Comparison of ENCODE assay signal across 25 cellular contexts in genomic region chr4:150948069-150948468, GRCh38.
A peak's percentile ranks its signal among the peaks of the same experiment; 100 is the strongest.
DNase-seq lines count a peak whose midpoint lies in the region; ATAC-seq, FAIRE-seq and TF ChIP-seq lines count a peak whose summit lies in the region.
"Had no signal": no experiment of that assay in that cellular context is flagged by ENCODE, and none has a peak within 500 bp of the region (broad histone marks: within the 10 kb centered on the region; RNA-seq: fewer than 3 reads in every experiment).

No MANE protein-coding gene starts in this region.

- no TSS peak for BruUV-seq in K562 (replicated peaks; lab: Mats Ljungman, UMichigan)

- H4K20me1 ChIP-seq in Karpas-422 (ENCODE audit: insufficient read depth, low read depth, low read length): no peaks in the 10 kb centered on the region
- no peaks in the 10 kb centered on the region for H4K20me1 ChIP-seq in K562 (replicated peaks; ENCODE audit: control insufficient read depth, insufficient read depth, low read length)
- H4K20me1 ChIP-seq: BLaER1 had no signal

- H3K9me3 ChIP-seq in Karpas-422 (ENCODE audit: low read length) (no peaks in the 10 kb centered on the region), K562 (replicated peaks; ENCODE audit: control insufficient read depth, insufficient read depth, low read depth, low read length) (no peaks in the 10 kb centered on the region)
- H3K9me3 ChIP-seq: BE2C, BLaER1 had no signal

- H3K9ac ChIP-seq in Karpas-422 (ENCODE audit: low read length) (no peak overlapping the region), K562 (ENCODE audit: insufficient read depth in 1 of 2, low read depth in 2 of 2, low read length in 2 of 2) (no peak overlapping the region)
- H3K9ac ChIP-seq: BLaER1 had no signal

- H3K36me3 ChIP-seq in Karpas-422 (ENCODE audit: insufficient read depth, low read length): no peaks in the 10 kb centered on the region
- H3K36me3 ChIP-seq in K562 (ENCODE audit: control insufficient read depth, insufficient read depth, low read length): no peaks in the 10 kb centered on the region; the same call in 2 of the 3 replicates
- H3K36me3 ChIP-seq: BE2C, BLaER1 had no signal

- TF ChIP-seq EP300 in K562 (IDR thresholded peaks at IDR 0.05; ENCODE audit: low read length): no peak

- TF ChIP-seq POLR2A in K562 (conservative IDR thresholded peaks at IDR 0.05): no peak

- FAIRE-seq in GM19239 (lab: Jason Lieb, UNC): peak; percentile 18
- no peak for FAIRE-seq in K562 (lab: Jason Lieb, UNC)
- FAIRE-seq: GM12878, GM12892, GM18507 had no signal

- no peaks in the 10 kb centered on the region for H3K9me1 ChIP-seq in K562 (ENCODE audit: control insufficient read depth, insufficient read depth, low read length)

- H3K4me2 ChIP-seq in Karpas-422 (ENCODE audit: low read depth, low read length, poor library complexity, severe bottlenecking) (peak overlapping the region; percentile 2), K562 (ENCODE audit: insufficient read depth, low read length) (no peak overlapping the region)
- H3K4me2 ChIP-seq: BLaER1 had no signal

- TF ChIP-seq CTCF in K562 (IDR thresholded peaks at IDR 0.05 in 2 of 3, conservative IDR thresholded peaks at IDR 0.05 in 1 of 3; ENCODE audit: insufficient read depth in 2 of 3, low read depth in 1 of 3, low read length in 3 of 3): no peak

- ATAC-seq in K562: no peak
- ATAC-seq: GM12878 had no signal

- POLR2A ChIA-PET in K562 (lab: Yijun Ruan, JAX): no interaction called here

- peaks cover 44% of the 10 kb centered on the region for H3K4me1 ChIP-seq in Karpas-422 (ENCODE audit: low read length)
- peaks cover 6 to 15% of the 10 kb centered on the region in 2 experiments for H3K4me1 ChIP-seq in K562 (replicated peaks in 1 of 2; ENCODE audit: control insufficient read depth in 2 of 2, insufficient read depth in 2 of 2, low read length in 2 of 2)
- H3K4me1 ChIP-seq: BLaER1 had no signal

- intact Hi-C loops in K562 (cut with micrococcal nuclease): no loop called here

- H3K4me3 ChIP-seq in Karpas-422 (ENCODE audit: low read length) (no peak overlapping the region), K562 (no peak overlapping the region)
- H3K4me3 ChIP-seq: BLaER1, GM12878 had no signal

- CTCF ChIA-PET in K562 (lab: Yijun Ruan, JAX; ENCODE audit: low intra/inter-chr PET ratio): no interaction called here

- H3K27me3 ChIP-seq in Karpas-422 (ENCODE audit: low read length) (no peaks in the 10 kb centered on the region), K562 (ENCODE audit: control insufficient read depth in 2 of 2, insufficient read depth in 2 of 2, low read length in 2 of 2) (no peaks in the 10 kb centered on the region)
- H3K27me3 ChIP-seq: BE2C, BLaER1 had no signal

- in situ Hi-C loops in K562 (cut with MboI): no loop called here

- peaks cover 98% of the 10 kb centered on the region for H3K79me2 ChIP-seq in Karpas-422 (ENCODE audit: low read length)
- H3K79me2 ChIP-seq in K562 (ENCODE audit: control insufficient read depth, insufficient read depth, low read length): peaks cover 100% of the 10 kb centered on the region

- no peak for TF ChIP-seq RAD21 in K562 (CRISPR knock-in tag; conservative IDR thresholded peaks at IDR 0.05 in 1 of 2, IDR thresholded peaks at IDR 0.05 in 1 of 2)

- H2AFZ ChIP-seq in Karpas-422 (ENCODE audit: low read length) (no peak overlapping the region), K562 (ENCODE audit: low read depth, low read length) (no peak overlapping the region)

- H3K9me2 ChIP-seq in Karpas-422 (replicated peaks; ENCODE audit: insufficient read depth, low read length): no peaks in the 10 kb centered on the region

- DNase-seq in GM19239 (ENCODE audit: insufficient read length, low spot score): no peak
- no peak for DNase-seq in Karpas-422
- DNase-seq in K562 (ENCODE audit: extremely low read depth in 1 of 4, low spot score in 3 of 4): no peak
- DNase-seq in NCI-H226: no peak
- no peak for DNase-seq in dermis blood vessel endothelial cell
- DNase-seq in NCI-H446 (lab: John Stamatoyannopoulos, UW): no peak
- DNase-seq: 8988T; ACHN; BE2C; C1 segment of cervical spinal cord; CD4-positive, alpha-beta memory T cell; CD4-positive, CD25-positive, alpha-beta regulatory T cell; CD8-positive, alpha-beta memory T cell; COR-L47; DMS 273 treated with DMSO at 0.1 percent for 48 hours; DMS153; DMS53; DMS79; DND-41; EL; GDM1 had no signal

- H3K27ac ChIP-seq in Karpas-422 (ENCODE audit: low read length) (no peak overlapping the region), K562 (ENCODE audit: extremely low read depth, low read depth, low read length) (no peak overlapping the region; the same call in 2 of the 3 replicates)
- H3K27ac ChIP-seq: BLaER1 had no signal

TF ChIP-seq in K562, 482 proteins besides CTCF, POLR2A, EP300 and RAD21:
- TF ChIP-seq, protein P1, sequence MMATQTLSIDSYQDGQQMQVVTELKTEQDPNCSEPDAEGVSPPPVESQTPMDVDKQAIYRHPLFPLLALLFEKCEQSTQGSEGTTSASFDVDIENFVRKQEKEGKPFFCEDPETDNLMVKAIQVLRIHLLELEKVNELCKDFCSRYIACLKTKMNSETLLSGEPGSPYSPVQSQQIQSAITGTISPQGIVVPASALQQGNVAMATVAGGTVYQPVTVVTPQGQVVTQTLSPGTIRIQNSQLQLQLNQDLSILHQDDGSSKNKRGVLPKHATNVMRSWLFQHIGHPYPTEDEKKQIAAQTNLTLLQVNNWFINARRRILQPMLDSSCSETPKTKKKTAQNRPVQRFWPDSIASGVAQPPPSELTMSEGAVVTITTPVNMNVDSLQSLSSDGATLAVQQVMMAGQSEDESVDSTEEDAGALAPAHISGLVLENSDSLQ (IDR thresholded peaks at IDR 0.05): peak; percentile 64
- no peak for TF ChIP-seq FOXA1 (IDR thresholded peaks at IDR 0.05; ENCODE audit: borderline replicate concordance)
- TF ChIP-seq MEIS2 (IDR thresholded peaks at IDR 0.05; ENCODE audit: partially characterized antibody): peak; percentile 79
- TF ChIP-seq, protein P2, sequence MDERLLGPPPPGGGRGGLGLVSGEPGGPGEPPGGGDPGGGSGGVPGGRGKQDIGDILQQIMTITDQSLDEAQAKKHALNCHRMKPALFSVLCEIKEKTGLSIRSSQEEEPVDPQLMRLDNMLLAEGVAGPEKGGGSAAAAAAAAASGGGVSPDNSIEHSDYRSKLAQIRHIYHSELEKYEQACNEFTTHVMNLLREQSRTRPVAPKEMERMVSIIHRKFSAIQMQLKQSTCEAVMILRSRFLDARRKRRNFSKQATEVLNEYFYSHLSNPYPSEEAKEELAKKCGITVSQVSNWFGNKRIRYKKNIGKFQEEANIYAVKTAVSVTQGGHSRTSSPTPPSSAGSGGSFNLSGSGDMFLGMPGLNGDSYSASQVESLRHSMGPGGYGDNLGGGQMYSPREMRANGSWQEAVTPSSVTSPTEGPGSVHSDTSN (CRISPR knock-in tag; IDR thresholded peaks at IDR 0.05; ENCODE audit: low read depth): no peak
- TF ChIP-seq, protein P2 (tag; conservative IDR thresholded peaks at IDR 0.05; ENCODE audit: low read depth): peak; percentile 50; the same call in 1 of the 2 replicates
- no peak for TF ChIP-seq PHF8 (IDR thresholded peaks at IDR 0.05; ENCODE audit: borderline replicate concordance, low read length)
- no peak for TF ChIP-seq SAP30 (IDR thresholded peaks at IDR 0.05; ENCODE audit: borderline replicate concordance, insufficient read depth, low read depth, low read length, poor library complexity, severe bottlenecking)
- TF ChIP-seq, protein P3, sequence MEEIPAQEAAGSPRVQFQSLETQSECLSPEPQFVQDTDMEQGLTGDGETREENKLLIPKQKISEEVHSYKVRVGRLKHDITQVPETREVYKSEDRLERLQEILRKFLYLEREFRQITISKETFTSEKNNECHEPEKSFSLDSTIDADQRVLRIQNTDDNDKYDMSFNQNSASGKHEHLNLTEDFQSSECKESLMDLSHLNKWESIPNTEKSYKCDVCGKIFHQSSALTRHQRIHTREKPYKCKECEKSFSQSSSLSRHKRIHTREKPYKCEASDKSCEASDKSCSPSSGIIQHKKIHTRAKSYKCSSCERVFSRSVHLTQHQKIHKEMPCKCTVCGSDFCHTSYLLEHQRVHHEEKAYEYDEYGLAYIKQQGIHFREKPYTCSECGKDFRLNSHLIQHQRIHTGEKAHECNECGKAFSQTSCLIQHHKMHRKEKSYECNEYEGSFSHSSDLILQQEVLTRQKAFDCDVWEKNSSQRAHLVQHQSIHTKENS (CRISPR knock-in tag; IDR thresholded peaks at IDR 0.05): no peak
